Comparison of ENCODE assay signal across 1 cellular context in the genomic region with DNA sequence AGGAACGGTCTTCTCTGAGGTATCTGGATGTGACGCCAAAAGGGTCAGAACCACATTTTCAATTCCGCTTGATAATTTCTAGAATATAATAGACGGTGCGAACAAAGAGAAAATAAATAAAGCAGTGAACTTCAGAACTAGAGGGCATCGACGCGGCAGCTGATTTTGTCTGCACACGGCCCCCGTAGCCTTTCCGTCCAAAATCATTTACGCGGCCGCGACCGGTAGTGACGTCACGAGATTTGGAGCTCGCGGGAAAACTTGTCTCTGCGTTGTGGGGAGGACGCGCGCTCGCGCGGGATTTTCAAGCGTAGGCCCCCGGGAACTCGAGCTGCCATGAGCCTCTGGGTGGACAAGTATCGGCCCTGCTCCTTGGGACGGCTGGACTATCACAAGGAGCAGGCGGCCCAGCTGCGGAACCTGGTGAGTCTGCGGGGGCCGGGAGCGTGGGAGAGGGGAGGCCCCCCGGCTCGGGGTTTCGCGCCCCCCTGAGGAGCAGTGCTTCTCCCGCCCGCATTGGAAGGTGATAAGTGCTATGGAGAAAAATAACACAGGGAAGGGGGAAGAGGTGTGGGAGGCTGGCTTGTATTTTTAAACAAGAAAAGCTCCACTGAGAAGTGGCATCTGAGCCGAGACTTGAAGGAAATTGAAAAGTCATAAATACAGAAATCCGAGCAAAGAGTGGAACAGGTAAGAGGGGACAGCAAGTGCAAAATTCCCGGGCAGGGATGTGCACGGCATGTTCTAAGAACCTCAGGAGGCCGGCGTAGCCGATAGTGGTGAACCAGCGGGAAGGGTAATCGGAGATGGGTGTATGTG.
TF ChIP-seq lines count a peak whose summit lies in the region.

TSS of gene RFC3 (plus strand) at position 307 of the 819 bp plus-strand sequence. CDS start at position 337, 30 bp downstream.

TF ChIP-seq in K562, 482 proteins besides CTCF, POLR2A, EP300 and RAD21 (continued from another document and continues in another):
- TF ChIP-seq, protein P1, sequence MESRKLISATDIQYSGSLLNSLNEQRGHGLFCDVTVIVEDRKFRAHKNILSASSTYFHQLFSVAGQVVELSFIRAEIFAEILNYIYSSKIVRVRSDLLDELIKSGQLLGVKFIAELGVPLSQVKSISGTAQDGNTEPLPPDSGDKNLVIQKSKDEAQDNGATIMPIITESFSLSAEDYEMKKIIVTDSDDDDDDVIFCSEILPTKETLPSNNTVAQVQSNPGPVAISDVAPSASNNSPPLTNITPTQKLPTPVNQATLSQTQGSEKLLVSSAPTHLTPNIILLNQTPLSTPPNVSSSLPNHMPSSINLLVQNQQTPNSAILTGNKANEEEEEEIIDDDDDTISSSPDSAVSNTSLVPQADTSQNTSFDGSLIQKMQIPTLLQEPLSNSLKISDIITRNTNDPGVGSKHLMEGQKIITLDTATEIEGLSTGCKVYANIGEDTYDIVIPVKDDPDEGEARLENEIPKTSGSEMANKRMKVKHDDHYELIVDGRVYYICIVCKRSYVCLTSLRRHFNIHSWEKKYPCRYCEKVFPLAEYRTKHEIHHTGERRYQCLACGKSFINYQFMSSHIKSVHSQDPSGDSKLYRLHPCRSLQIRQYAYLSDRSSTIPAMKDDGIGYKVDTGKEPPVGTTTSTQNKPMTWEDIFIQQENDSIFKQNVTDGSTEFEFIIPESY (CRISPR knock-in tag; IDR thresholded peaks at IDR 0.05) = no peak
- TF ChIP-seq ZNF232 (CRISPR knock-in tag; IDR thresholded peaks at IDR 0.05) (no peak), NRF1 (conservative IDR thresholded peaks at IDR 0.05 in 1 of 2, IDR thresholded peaks at IDR 0.05 in 1 of 2) (peak; percentile 68 to 75), PPARD (CRISPR knock-in tag; IDR thresholded peaks at IDR 0.05) (no peak), MCM3 (IDR thresholded peaks at IDR 0.05) (no peak), NR2F6 (CRISPR knock-in tag; IDR thresholded peaks at IDR 0.05) (no peak), MEF2A (IDR thresholded peaks at IDR 0.05; ENCODE audit: control insufficient read depth, low read depth, low read length) (no peak), ELF2 (CRISPR knock-in tag; IDR thresholded peaks at IDR 0.05) (no peak), ZNF395 (CRISPR knock-in tag; IDR thresholded peaks at IDR 0.05) (no peak), RBM22 (IDR thresholded peaks at IDR 0.05; ENCODE audit: low read depth, low read length, poor library complexity, severe bottlenecking) (no peak), SMAD2 (IDR thresholded peaks at IDR 0.05; ENCODE audit: low read depth, low read length) (no peak), TEAD2 (tag; IDR thresholded peaks at IDR 0.05) (no peak), PURB (CRISPR knock-in tag; IDR thresholded peaks at IDR 0.05; ENCODE audit: low read depth) (no peak), NFE2L1 (tag; IDR thresholded peaks at IDR 0.05; ENCODE audit: borderline replicate concordance, low read depth) (no peak), POLR2H (tag; IDR thresholded peaks at IDR 0.05; ENCODE audit: low read depth) (peak; percentile 79; the same call in 1 of the 2 replicates), CHCHD3 (CRISPR knock-in tag; IDR thresholded peaks at IDR 0.05) (no peak), FUS (optimal IDR thresholded peaks at IDR 0.05; ENCODE audit: low read depth, low read length) (no peak), CSDE1 (IDR thresholded peaks at IDR 0.05) (peak in 1 of 2 experiments; percentile 58; a peak in 1 of 4 replicates), CREM (IDR thresholded peaks at IDR 0.05; ENCODE audit: low read depth) (peak; percentile 96), KDM5B (IDR thresholded peaks at IDR 0.05; ENCODE audit: insufficient replicate concordance, low read depth, low read length) (peak; percentile 47), TCFL5 (CRISPR knock-in tag; conservative IDR thresholded peaks at IDR 0.05) (no peak), NCOA2 (IDR thresholded peaks at IDR 0.05; ENCODE audit: partially characterized antibody in 2 of 2) (no peak), PHF20 (IDR thresholded peaks at IDR 0.05; ENCODE audit: partially characterized antibody) (no peak), TRIM24 (IDR thresholded peaks at IDR 0.05) (peak in 1 of 2 experiments; percentile 21; a peak in 1 of 4 replicates), MTA1 (IDR thresholded peaks at IDR 0.05; ENCODE audit: borderline replicate concordance) (peak; percentile 56; the same call in 1 of the 2 replicates), ILF3 (IDR thresholded peaks at IDR 0.05; ENCODE audit: borderline replicate concordance) (no peak), SMARCC2 (IDR thresholded peaks at IDR 0.05; ENCODE audit: low read depth) (no peak), ZNF584 (CRISPR knock-in tag; IDR thresholded peaks at IDR 0.05; ENCODE audit: low read depth) (no peak), ATF1 (CRISPR knock-in tag; IDR thresholded peaks at IDR 0.05) (peak; percentile 60), ATF1 (tag; IDR thresholded peaks at IDR 0.05) (peak; percentile 99), HMGN3 (IDR thresholded peaks at IDR 0.05; ENCODE audit: borderline replicate concordance, extremely low read depth, insufficient read length, low read depth, low read length) (no peak), SMARCA4 (IDR thresholded peaks at IDR 0.05) (no peak), HDAC1 (IDR thresholded peaks at IDR 0.05) (peak in 1 of 2 experiments; percentile 85; a peak in 2 of 4 replicates), ZNF589 (CRISPR knock-in tag; IDR thresholded peaks at IDR 0.05; ENCODE audit: low read depth) (no peak), GTF2E2 (tag; IDR thresholded peaks at IDR 0.05) (0 out of 2 replicates have a peak, but pooled peaks have one; percentile 43), ARHGAP35 (IDR thresholded peaks at IDR 0.05; ENCODE audit: partially characterized antibody) (peak; percentile 42), ZBTB17 (CRISPR knock-in tag; IDR thresholded peaks at IDR 0.05) (no peak), BRD9 (IDR thresholded peaks at IDR 0.05; ENCODE audit: low read depth, partially characterized antibody) (no peak), RBM17 (IDR thresholded peaks at IDR 0.05; ENCODE audit: borderline replicate concordance, low read depth, low read length) (no peak), GATAD2B (IDR thresholded peaks at IDR 0.05; ENCODE audit: borderline replicate concordance) (0 out of 2 replicates have a peak, but pooled peaks have one; percentile 13), SREBF2 (CRISPR knock-in tag; IDR thresholded peaks at IDR 0.05) (no peak), CXXC5 (CRISPR knock-in tag; IDR thresholded peaks at IDR 0.05) (peak; percentile 91), ZBTB11 (CRISPR knock-in tag; IDR thresholded peaks at IDR 0.05) (peak in 1 of 3 experiments; percentile 25; a peak in 1 of 6 replicates), FOXA1 (IDR thresholded peaks at IDR 0.05; ENCODE audit: borderline replicate concordance) (no peak), CTBP1 (IDR thresholded peaks at IDR 0.05; ENCODE audit: borderline replicate concordance) (no peak), GATAD2A (IDR thresholded peaks at IDR 0.05) (no peak), ZZZ3 (IDR thresholded peaks at IDR 0.05) (peak; percentile 76; the same call in 1 of the 2 replicates), GABPB1 (CRISPR knock-in tag; IDR thresholded peaks at IDR 0.05) (peak; percentile 86), ZNF174 (CRISPR knock-in tag; IDR thresholded peaks at IDR 0.05) (no peak), MAZ (CRISPR knock-in tag; conservative IDR thresholded peaks at IDR 0.05 in 1 of 2, IDR thresholded peaks at IDR 0.05 in 1 of 2) (peak in 1 of 2 experiments; percentile 65; a peak in 2 of 4 replicates), ZNF695 (CRISPR knock-in tag; IDR thresholded peaks at IDR 0.05) (no peak), ZC3H8 (IDR thresholded peaks at IDR 0.05) (no peak), RCOR1 (IDR thresholded peaks at IDR 0.05; ENCODE audit: borderline replicate concordance in 1 of 2, low read depth in 2 of 2, low read length in 2 of 2) (0 out of 4 replicates have a peak, but pooled peaks of 1 of the 2 experiments have one; percentile 17)
- TF ChIP-seq, protein P2, sequence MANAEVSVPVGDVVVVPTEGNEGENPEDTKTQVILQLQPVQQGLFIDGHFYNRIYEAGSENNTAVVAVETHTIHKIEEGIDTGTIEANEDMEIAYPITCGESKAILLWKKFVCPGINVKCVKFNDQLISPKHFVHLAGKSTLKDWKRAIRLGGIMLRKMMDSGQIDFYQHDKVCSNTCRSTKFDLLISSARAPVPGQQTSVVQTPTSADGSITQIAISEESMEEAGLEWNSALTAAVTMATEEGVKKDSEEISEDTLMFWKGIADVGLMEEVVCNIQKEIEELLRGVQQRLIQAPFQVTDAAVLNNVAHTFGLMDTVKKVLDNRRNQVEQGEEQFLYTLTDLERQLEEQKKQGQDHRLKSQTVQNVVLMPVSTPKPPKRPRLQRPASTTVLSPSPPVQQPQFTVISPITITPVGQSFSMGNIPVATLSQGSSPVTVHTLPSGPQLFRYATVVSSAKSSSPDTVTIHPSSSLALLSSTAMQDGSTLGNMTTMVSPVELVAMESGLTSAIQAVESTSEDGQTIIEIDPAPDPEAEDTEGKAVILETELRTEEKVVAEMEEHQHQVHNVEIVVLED (CRISPR knock-in tag; IDR thresholded peaks at IDR 0.05) = peak; percentile 52; the same call in 1 of the 2 replicates
- TF ChIP-seq, protein P3, sequence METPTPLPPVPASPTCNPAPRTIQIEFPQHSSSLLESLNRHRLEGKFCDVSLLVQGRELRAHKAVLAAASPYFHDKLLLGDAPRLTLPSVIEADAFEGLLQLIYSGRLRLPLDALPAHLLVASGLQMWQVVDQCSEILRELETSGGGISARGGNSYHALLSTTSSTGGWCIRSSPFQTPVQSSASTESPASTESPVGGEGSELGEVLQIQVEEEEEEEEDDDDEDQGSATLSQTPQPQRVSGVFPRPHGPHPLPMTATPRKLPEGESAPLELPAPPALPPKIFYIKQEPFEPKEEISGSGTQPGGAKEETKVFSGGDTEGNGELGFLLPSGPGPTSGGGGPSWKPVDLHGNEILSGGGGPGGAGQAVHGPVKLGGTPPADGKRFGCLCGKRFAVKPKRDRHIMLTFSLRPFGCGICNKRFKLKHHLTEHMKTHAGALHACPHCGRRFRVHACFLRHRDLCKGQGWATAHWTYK (CRISPR knock-in tag; IDR thresholded peaks at IDR 0.05) = no peak
- TF ChIP-seq, protein P4, sequence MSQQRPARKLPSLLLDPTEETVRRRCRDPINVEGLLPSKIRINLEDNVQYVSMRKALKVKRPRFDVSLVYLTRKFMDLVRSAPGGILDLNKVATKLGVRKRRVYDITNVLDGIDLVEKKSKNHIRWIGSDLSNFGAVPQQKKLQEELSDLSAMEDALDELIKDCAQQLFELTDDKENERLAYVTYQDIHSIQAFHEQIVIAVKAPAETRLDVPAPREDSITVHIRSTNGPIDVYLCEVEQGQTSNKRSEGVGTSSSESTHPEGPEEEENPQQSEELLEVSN (IDR thresholded peaks at IDR 0.05; ENCODE audit: borderline replicate concordance in 1 of 2, extremely low read depth in 1 of 2, insufficient read depth in 1 of 2, insufficient read length in 1 of 2, low read depth in 1 of 2, low read length in 1 of 2, poor library complexity in 1 of 2, severe bottlenecking in 1 of 2) = peak; percentile 65 to 81
- TF ChIP-seq, protein P5, sequence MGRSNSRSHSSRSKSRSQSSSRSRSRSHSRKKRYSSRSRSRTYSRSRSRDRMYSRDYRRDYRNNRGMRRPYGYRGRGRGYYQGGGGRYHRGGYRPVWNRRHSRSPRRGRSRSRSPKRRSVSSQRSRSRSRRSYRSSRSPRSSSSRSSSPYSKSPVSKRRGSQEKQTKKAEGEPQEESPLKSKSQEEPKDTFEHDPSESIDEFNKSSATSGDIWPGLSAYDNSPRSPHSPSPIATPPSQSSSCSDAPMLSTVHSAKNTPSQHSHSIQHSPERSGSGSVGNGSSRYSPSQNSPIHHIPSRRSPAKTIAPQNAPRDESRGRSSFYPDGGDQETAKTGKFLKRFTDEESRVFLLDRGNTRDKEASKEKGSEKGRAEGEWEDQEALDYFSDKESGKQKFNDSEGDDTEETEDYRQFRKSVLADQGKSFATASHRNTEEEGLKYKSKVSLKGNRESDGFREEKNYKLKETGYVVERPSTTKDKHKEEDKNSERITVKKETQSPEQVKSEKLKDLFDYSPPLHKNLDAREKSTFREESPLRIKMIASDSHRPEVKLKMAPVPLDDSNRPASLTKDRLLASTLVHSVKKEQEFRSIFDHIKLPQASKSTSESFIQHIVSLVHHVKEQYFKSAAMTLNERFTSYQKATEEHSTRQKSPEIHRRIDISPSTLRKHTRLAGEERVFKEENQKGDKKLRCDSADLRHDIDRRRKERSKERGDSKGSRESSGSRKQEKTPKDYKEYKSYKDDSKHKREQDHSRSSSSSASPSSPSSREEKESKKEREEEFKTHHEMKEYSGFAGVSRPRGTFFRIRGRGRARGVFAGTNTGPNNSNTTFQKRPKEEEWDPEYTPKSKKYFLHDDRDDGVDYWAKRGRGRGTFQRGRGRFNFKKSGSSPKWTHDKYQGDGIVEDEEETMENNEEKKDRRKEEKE (IDR thresholded peaks at IDR 0.05; ENCODE audit: borderline replicate concordance in 1 of 2, control insufficient read depth in 1 of 2, low read depth in 2 of 2, low read length in 1 of 2) = no peak
